ENCODE assay signal across 23 cellular contexts in genomic region chr2:24247592-24247991, GRCh38.
"Had no signal": no experiment of that assay in that cellular context is flagged by ENCODE, and none has a peak within 500 bp of the region (broad histone marks: within the 10 kb centered on the region; RNA-seq: fewer than 3 reads in every experiment).

No MANE protein-coding gene starts in this region.

- DNase-seq: KBM-7, NCI-H1092, NCI-H1105 treated with DMSO at 0.1 percent for 48 hours, NCI-H1417 treated with DMSO at 0.1 percent for 48 hours, NCI-H146, NCI-H1694 treated with DMSO at 0.1 percent for 48 hours, NCI-H1930, NCI-H2081, NCI-H2107, NCI-H2227 treated with DMSO at 0.1 percent for 48 hours, NCI-H524, NCI-H526 treated with DMSO at 0.1 percent for 48 hours, NCI-H774, PC-3, SHP77, SK-N-SH, SW 1271, T-cell had no signal

- H3K4me1 Mint-ChIP-seq: T-cell had no signal

- H3K4me3 Mint-ChIP-seq: T-cell; T-helper 1 cell treated with Interleukin-12 subunit alpha and Interleukin-12 subunit beta and Interleukin-4 antibody, amounts not matched to agents 30 μg/mL and 1 μg/mL, for 36 hours had no signal

- FAIRE-seq: HTR-8/SVneo had no signal

- H3K9ac ChIP-seq: SK-N-SH had no signal

- H3K9me3 ChIP-seq: SK-N-SH had no signal

- H3K27me3 Mint-ChIP-seq: T-cell had no signal

- ATAC-seq: Panc1, PC-3, T-cell had no signal

- H3K27ac ChIP-seq: HL-60, RWPE1 had no signal

- H3K4me2 ChIP-seq: SK-N-SH had no signal

- H3K27ac Mint-ChIP-seq: T-helper 1 cell treated with Interleukin-12 subunit alpha and Interleukin-12 subunit beta and Interleukin-4 antibody, amounts not matched to agents 30 μg/mL and 1 μg/mL, for 36 hours had no signal

- H3K9me3 Mint-ChIP-seq: T-cell; T-helper 1 cell treated with Interleukin-12 subunit alpha and Interleukin-12 subunit beta and Interleukin-4 antibody, amounts not matched to agents 30 μg/mL and 1 μg/mL, for 36 hours had no signal
